8 cellular contexts compared by ENCODE assay signal in the genomic region with DNA sequence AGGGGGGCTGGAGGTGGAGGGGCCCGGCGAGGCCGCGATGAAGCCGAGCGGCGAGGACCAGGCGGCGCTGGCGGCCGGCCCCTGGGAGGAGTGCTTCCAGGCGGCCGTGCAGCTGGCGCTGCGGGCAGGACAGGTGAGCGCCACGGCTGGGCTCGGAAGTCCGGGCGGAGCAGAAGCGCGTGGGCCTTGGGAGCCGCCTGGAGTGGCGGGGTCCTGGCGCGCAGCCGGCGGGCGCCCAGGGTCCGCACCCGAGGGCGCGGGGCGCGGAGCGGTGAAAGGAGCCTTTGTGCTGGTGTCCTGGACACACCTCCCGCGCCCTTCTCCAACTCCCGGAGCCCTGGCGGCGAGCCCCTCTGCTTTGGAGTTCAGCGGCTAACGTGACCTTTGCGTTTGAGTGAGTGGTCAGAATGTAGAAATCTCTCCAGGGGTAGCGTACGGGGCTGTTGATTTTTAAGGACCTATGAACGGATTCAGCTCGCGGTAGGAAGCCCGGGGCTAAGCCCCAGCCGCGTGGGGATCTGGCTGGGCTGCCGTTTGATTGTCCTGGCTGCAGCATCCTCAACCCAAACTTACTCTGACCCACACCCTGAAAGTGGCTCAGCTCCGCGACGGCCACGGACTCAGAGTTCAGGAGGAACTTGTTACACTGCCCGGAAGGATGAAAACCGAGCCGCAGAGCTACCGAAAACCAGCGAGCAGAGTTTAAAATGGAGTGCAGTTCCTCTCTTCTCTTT. TPM values are rescaled to one million over a fixed set of nuclear protein-coding genes. Genes with fewer than 3 reads are reported as not detected.
DNase-seq lines count a peak whose midpoint lies in the region; ATAC-seq and TF ChIP-seq lines count a peak whose summit lies in the region.

No MANE protein-coding gene starts in this region.

- no peaks in the 10 kb centered on the region for H3K79me2 ChIP-seq in mammary epithelial cell (ENCODE audit: insufficient read depth, low read length)

- in situ Hi-C loops in mammary epithelial cell (cut with MboI; ENCODE audit: low sequenced_read_pairs in 2 of 2) = loop anchor here in 1 of 2 donors (5.0 kb wide), 1 partner anchor 44 kb away; no protein-coding TSS in a partner anchor

- H4K20me1 ChIP-seq in mammary epithelial cell (ENCODE audit: insufficient read depth, low read length) = no peaks in the 10 kb centered on the region

- H3K36me3 ChIP-seq in RWPE2 (ENCODE audit: low read depth) = no peaks in the 10 kb centered on the region
- H3K36me3 ChIP-seq in mammary epithelial cell (ENCODE audit: insufficient read depth, low read length) = no peaks in the 10 kb centered on the region

- H3K27me3 ChIP-seq in RWPE2 (ENCODE audit: insufficient read depth, poor library complexity, severe bottlenecking) (no peaks in the 10 kb centered on the region), mammary epithelial cell (ENCODE audit: insufficient read depth, low read length) (no peaks in the 10 kb centered on the region)

- ATAC-seq in GM19023 (IDR thresholded peaks at IDR 0.05; ENCODE audit: unreplicated experiment) (peak; percentile 26), HG03135 (IDR thresholded peaks at IDR 0.05; ENCODE audit: unreplicated experiment) (peak; percentile 20), RWPE2 (ENCODE audit: low read depth) (peak; percentile 18)

- no TSS peak for BruUV-seq in mammary epithelial cell (replicated peaks; lab: Mats Ljungman, UMichigan)

- TF ChIP-seq CTCF in RWPE2 (IDR thresholded peaks at IDR 0.05; ENCODE audit: poor library complexity, severe bottlenecking) = no peak
- no peak for TF ChIP-seq CTCF in mammary epithelial cell (conservative IDR thresholded peaks at IDR 0.05 in 1 of 2, IDR thresholded peaks at IDR 0.05 in 1 of 2; ENCODE audit: extremely low read depth in 1 of 2, insufficient read depth in 1 of 2, low read depth in 1 of 2, low read length in 2 of 2)

- H3K9me3 ChIP-seq in RWPE2 (ENCODE audit: severe bottlenecking) (no peaks in the 10 kb centered on the region), mammary epithelial cell (replicated peaks; ENCODE audit: insufficient read depth, low read length) (no peaks in the 10 kb centered on the region)

- H3K4me1 ChIP-seq in RWPE2 (ENCODE audit: insufficient read depth, poor library complexity, severe bottlenecking) (no peaks in the 10 kb centered on the region), mammary epithelial cell (ENCODE audit: insufficient read depth, low read length) (peaks cover 11% of the 10 kb centered on the region)

- under 1% methylated on average over 30 of the region's 62 CpGs for WGBS in mammary epithelial cell (ENCODE audit: low coverage, missing lambda C conversion rate)

- H3K27ac ChIP-seq in RWPE2 (ENCODE audit: poor library complexity, severe bottlenecking) (peak overlapping the region; percentile 57), mammary epithelial cell (ENCODE audit: insufficient read depth, low read depth, low read length) (peak overlapping the region; percentile 46)

- H2AFZ ChIP-seq in mammary epithelial cell (ENCODE audit: low read depth, low read length) = peak overlapping the region; percentile 91

- intact Hi-C loops in mammary epithelial cell (cut with micrococcal nuclease) = loop anchor here (1.0 to 2.0 kb wide), 4 partner anchors 34 to 130 kb away; a partner anchor contains a TSS

- H3K9ac ChIP-seq in mammary epithelial cell (ENCODE audit: insufficient read depth, low read length) = peak overlapping the region; percentile 74

- dilution Hi-C loops in mammary epithelial cell (cut with HindIII; ENCODE audit: low sequenced_read_pairs) = loop anchor here (5.0 kb wide), 1 partner anchor 51 kb away; no protein-coding TSS in a partner anchor

- peak overlapping the region; percentile 95 for H3K4me2 ChIP-seq in mammary epithelial cell (ENCODE audit: insufficient read depth, low read depth, low read length)

- H3K4me3 ChIP-seq in RWPE2 (ENCODE audit: severe bottlenecking) (peak overlapping the region; percentile 76), mammary epithelial cell (replicated peaks in 1 of 3; ENCODE audit: insufficient read depth in 1 of 3, low read depth in 2 of 3, low read length in 3 of 3) (peak overlapping the region; percentile 57 to 74 (median 71))

- CTCF ChIA-PET in mammary epithelial cell (lab: Charles Lee; ENCODE audit: low non-redundant PET) = interaction anchor here (0.6 to 0.7 kb wide), 2 partner anchors 44 to 245 kb away, joined by 4 read pairs; no protein-coding TSS in a partner anchor

- peak; percentile 32 to 54 for DNase-seq in AML-193 (lab: John Stamatoyannopoulos, UW)
- no peak for DNase-seq in RWPE2 (ENCODE audit: low spot score)
- peak; percentile 20 for DNase-seq in mammary epithelial cell
- DNase-seq in left kidney (ENCODE audit: low read depth, low spot score) = peak; percentile 74
- peak in 2 of 3 experiments; percentile 2 to 30 for DNase-seq in stimulated activated CD4-positive, alpha-beta T cell treated with anti-CD3 and anti-CD28 coated beads, TNF-alpha, amount 100 ng/mL, for 4 hours (ENCODE audit: low read depth in 3 of 3)
- no peak for DNase-seq in NCI-H2196 (lab: John Stamatoyannopoulos, UW; ENCODE audit: unreplicated experiment)

RNA-seq across cellular contexts. Expression of a gene that starts 0.5 kb away (rescaled TPM):
- total RNA-seq in mammary epithelial cell = 10 to 100 TPM; 16.5 to 41.8 TPM
- 23.9 TPM for polyA plus RNA-seq in mammary epithelial cell
- 33.9 TPM for polyA minus RNA-seq in mammary epithelial cell

Comparison
In these comparisons a context has a peak if more than half of its experiments do, and no peak if none do; other contexts are left out.
1. DNase-seq: peak in AML-193 (2 of 2), mammary epithelial cell (single experiment), left kidney (single experiment) and stimulated activated CD4-positive, alpha-beta T cell treated with anti-CD3 and anti-CD28 coated beads, TNF-alpha, amount 100 ng/mL, for 4 hours (2 of 3); none in RWPE2 (single experiment) and NCI-H2196 (single experiment).
2. Peak in every context shown above with its lines, with median percentiles within 50 percentile points of each other: ATAC-seq.